ENCODE assay signal across 2 cellular contexts in genomic region chr3:69738859-69739203, GRCh38.
TF ChIP-seq lines count a peak whose summit lies in the region.

No MANE protein-coding gene starts in this region.

TF ChIP-seq in A549, 52 proteins besides CTCF, POLR2A, EP300 and RAD21 (continued from another document):
- no peak for TF ChIP-seq ATOH8 (CRISPR knock-in tag; IDR thresholded peaks at IDR 0.05; ENCODE audit: low read depth)
- no peak for TF ChIP-seq NPAS2 (CRISPR knock-in tag; IDR thresholded peaks at IDR 0.05; ENCODE audit: borderline replicate concordance)
- TF ChIP-seq ESRRA (IDR thresholded peaks at IDR 0.05; ENCODE audit: borderline replicate concordance, low read length): no peak
- no peak for TF ChIP-seq EHF (CRISPR knock-in tag; IDR thresholded peaks at IDR 0.05)
- no peak for TF ChIP-seq PBX3 (IDR thresholded peaks at IDR 0.05)
- TF ChIP-seq REST (IDR thresholded peaks at IDR 0.05): no peak

TF ChIP-seq in IMR-90, 13 proteins besides CTCF, POLR2A, EP300 and RAD21 (continued from another document):
- TF ChIP-seq USF2 (IDR thresholded peaks at IDR 0.05; ENCODE audit: low read depth, low read length) (no peak), FOS (IDR thresholded peaks at IDR 0.05; ENCODE audit: low read depth, low read length) (no peak)
